In genomic region chr1:161530671-161531609, GRCh38 we compare ENCODE assay signal across 8 cellular contexts. TPM values are rescaled to one million over a fixed set of nuclear protein-coding genes. Genes with fewer than 3 reads are reported as not detected.
DNase-seq lines count a peak whose midpoint lies in the region; ATAC-seq and TF ChIP-seq lines count a peak whose summit lies in the region.
"Not testable (repeated sequence)": the region's sequence is repeated elsewhere in the genome, so short reads cannot be mapped to it uniquely, and the experiment has no call there.

No MANE protein-coding gene starts in this region.

- H3K4me3 ChIP-seq in epithelial cell of proximal tubule (ENCODE audit: low read depth, low read length) (peak overlapping the region; percentile 62), mucosa of descending colon (peak overlapping the region; percentile 21)

- not testable (repeated sequence) for TF ChIP-seq RAD21 in Ishikawa (IDR thresholded peaks at IDR 0.05; ENCODE audit: low read depth)

- H3K9me3 ChIP-seq in mucosa of descending colon: not testable (repeated sequence)

- DNase-seq in D341Med (ENCODE audit: low spot score) (peak; percentile 84), OCI-M2 (lab: John Stamatoyannopoulos, UW; ENCODE audit: unreplicated experiment) (peak; percentile 92), epithelial cell of proximal tubule (ENCODE audit: low read depth) (peak; percentile 71), mucosa of descending colon (peak; percentile 85 to 86 (median 85))
- DNase-seq in activated T-cell treated with anti-CD3 and anti-CD28 coated beads, Interleukin-2, amount 50 U/mL, for 1 hour: peak; percentile 91
- DNase-seq in stimulated activated CD8-positive, alpha-beta memory T cell treated with anti-CD3 and anti-CD28 coated beads, Interleukin-2, amount 100 ng/mL, for 1 hour (ENCODE audit: low read depth in 2 of 2): peak; percentile 82 to 88

- ATAC-seq in GM21717 (IDR thresholded peaks at IDR 0.05; ENCODE audit: unreplicated experiment) (peak; percentile 51), mucosa of descending colon (peak; percentile 84)

- intact Hi-C loops in mucosa of descending colon (cut with DNase I, micrococcal nuclease): not testable (repeated sequence)

- H3K4me1 ChIP-seq in mucosa of descending colon (ENCODE audit: low read depth): not testable (repeated sequence)

- not testable (repeated sequence) for H3K36me3 ChIP-seq in mucosa of descending colon (ENCODE audit: low read depth)

- not testable (repeated sequence) for TF ChIP-seq EP300 in Ishikawa (IDR thresholded peaks at IDR 0.05; ENCODE audit: borderline replicate concordance)

- TF ChIP-seq CTCF in epithelial cell of proximal tubule (conservative IDR thresholded peaks at IDR 0.05; ENCODE audit: low read depth, low read length); mucosa of descending colon (IDR thresholded peaks at IDR 0.05): not testable (repeated sequence)

TF ChIP-seq in Ishikawa, 13 proteins besides CTCF, POLR2A, EP300 and RAD21:
- TF ChIP-seq MAX (IDR thresholded peaks at IDR 0.05) (peak; percentile 25; the same call in 1 of the 2 replicates), CREB1 (IDR thresholded peaks at IDR 0.05; ENCODE audit: low read depth) (0 out of 2 replicates have a peak, but pooled peaks have one; percentile 33), TEAD4 (IDR thresholded peaks at IDR 0.05) (peak; percentile 89)

RNA-seq across cellular contexts. Expression of gene HSPA6, which starts 6.6 kb away (rescaled TPM):
- total RNA-seq in epithelial cell of proximal tubule (0.12 and 0.36 TPM in 2 replicates), mucosa of descending colon (1 to 10 TPM in 2 of 3 donors, under 1 TPM in 1; 0.61 to 2.0 (median 1.8) TPM)

RNA-seq across cellular contexts. Expression of gene FCGR3A, which starts 18.7 kb away (rescaled TPM):
- not detected in 2 replicates for total RNA-seq in epithelial cell of proximal tubule
- 10 to 100 TPM in 2 of 3 donors, 1 to 10 TPM in 1; 1.1 to 23.1 (median 19.8) TPM for total RNA-seq in mucosa of descending colon

RNA-seq across cellular contexts. Expression of gene FCGR2A, which starts 25.7 kb away (rescaled TPM):
- total RNA-seq in epithelial cell of proximal tubule (not detected in 2 replicates), mucosa of descending colon (10 to 100 TPM in 2 of 3 donors, 1 to 10 TPM in 1; 7.7 to 25.0 (median 23.7) TPM)

Comparison
In these comparisons a context has a peak if more than half of its experiments do, and no peak if none do; other contexts are left out.
1. Peak in every context shown above with its lines: DNase-seq, ATAC-seq and H3K4me3 ChIP-seq.